ENCODE assay signal across 9 cellular contexts in genomic region chr19:2034729-2035589, GRCh38. TPM values are rescaled to one million over a fixed set of nuclear protein-coding genes. Genes with fewer than 3 reads are reported as not detected.
DNase-seq lines count a peak whose midpoint lies in the region; ATAC-seq, FAIRE-seq and TF ChIP-seq lines count a peak whose summit lies in the region.
"Had no signal": no experiment of that assay in that cellular context is flagged by ENCODE, and none has a peak within 500 bp of the region (broad histone marks: within the 10 kb centered on the region; RNA-seq: fewer than 3 reads in every experiment).

No MANE protein-coding gene starts in this region.

- H3K9ac ChIP-seq in smooth muscle cell (ENCODE audit: low read depth), result no peak overlapping the region

- peak overlapping the region; percentile 49 to 76 for H3K27ac ChIP-seq in small intestine (ENCODE audit: low read depth in 1 of 2, low read length in 1 of 2)
- no peak overlapping the region for H3K27ac ChIP-seq in smooth muscle cell (ENCODE audit: low read depth)

- H2AFZ ChIP-seq in smooth muscle cell (ENCODE audit: low read depth), result no peak overlapping the region

- peaks cover 6 to 12% of the 10 kb centered on the region in 2 donors for H3K36me3 ChIP-seq in small intestine (ENCODE audit: control insufficient read depth in 2 of 2, insufficient read depth in 2 of 2, low read length in 2 of 2)
- H3K36me3 ChIP-seq in smooth muscle cell (ENCODE audit: low read depth), result no peaks in the 10 kb centered on the region

- no peaks in the 10 kb centered on the region for H3K9me3 ChIP-seq in small intestine (ENCODE audit: control insufficient read depth, low read depth)
- no peaks in the 10 kb centered on the region for H3K9me3 ChIP-seq in smooth muscle cell (replicated peaks; ENCODE audit: low read depth)

- no peak for ATAC-seq in GM19397 (IDR thresholded peaks at IDR 0.05; ENCODE audit: unreplicated experiment)

- H3K79me2 ChIP-seq in smooth muscle cell (ENCODE audit: low read depth), result no peaks in the 10 kb centered on the region

- H3K27me3 ChIP-seq in small intestine (ENCODE audit: control insufficient read depth in 2 of 2, insufficient read depth in 2 of 2, low read length in 2 of 2) (no peaks in the 10 kb centered on the region), smooth muscle cell (ENCODE audit: low read depth) (no peaks in the 10 kb centered on the region)

- FAIRE-seq in small intestine (lab: Jason Lieb, UNC), result no peak
- FAIRE-seq: TTC549 had no signal

- 22 to 37% (median 31%) methylated on average over 33 to 34 of the region's 34 CpGs for WGBS in small intestine, 3 donors
- 63% methylated on average over 27 of the region's 34 CpGs for WGBS in smooth muscle cell (ENCODE audit: low lambda C conversion rate)

- no peaks in the 10 kb centered on the region for H3F3A ChIP-seq in smooth muscle cell (ENCODE audit: low read depth)

- DNase-seq in NCI-H82 (lab: John Stamatoyannopoulos, UW) (peak; percentile 70), NCI-H82 treated with DMSO at 0.1 percent for 48 hours (lab: John Stamatoyannopoulos, UW; ENCODE audit: unreplicated experiment) (no peak), epithelial cell of esophagus (ENCODE audit: low read depth) (peak; percentile 60), small intestine (peak; percentile 91), smooth muscle cell (lab: John Stamatoyannopoulos, UW; ENCODE audit: unreplicated experiment) (no peak), NCI-H524 (lab: John Stamatoyannopoulos, UW) (no peak)
- peak; percentile 74 for DNase-seq in activated CD4-positive, CD25-positive, alpha-beta regulatory T cell treated with anti-CD3 and anti-CD28 coated beads, Interleukin-2, amount 50 U/mL, for 72 hours

- H3K4me1 ChIP-seq in small intestine (ENCODE audit: control insufficient read depth in 2 of 2, insufficient read depth in 1 of 2, low read depth in 1 of 2, low read length in 1 of 2) (peaks cover 0 to 6% of the 10 kb centered on the region in 2 donors), smooth muscle cell (ENCODE audit: low read depth) (peaks cover 3% of the 10 kb centered on the region)

- TF ChIP-seq CTCF in epithelial cell of esophagus (IDR thresholded peaks at IDR 0.05; ENCODE audit: insufficient read depth, low read depth, low read length, missing control alignments) (no peak), smooth muscle cell (IDR thresholded peaks at IDR 0.05; ENCODE audit: borderline replicate concordance, insufficient read depth, poor library complexity, severe bottlenecking) (no peak)

- no peaks in the 10 kb centered on the region for H4K20me1 ChIP-seq in smooth muscle cell (ENCODE audit: low read depth)

- H3K4me2 ChIP-seq in smooth muscle cell, result no peak overlapping the region

- H3K4me3 ChIP-seq in epithelial cell of esophagus (ENCODE audit: low read length) (no peak overlapping the region), small intestine (ENCODE audit: low read depth in 1 of 2, low read length in 2 of 2) (peak overlapping the region in 1 of 2 donors; percentile 11), smooth muscle cell (no peak overlapping the region)

RNA-seq across cellular contexts. Expression of gene MKNK2, which starts 16.1 kb away (rescaled TPM):
- polyA plus RNA-seq in small intestine (10 to 100 TPM; 47.6 to 97.7 (median 80.1) TPM), smooth muscle cell (44.7 and 80.1 TPM in 2 replicates)
- total RNA-seq in smooth muscle cell, result 30.1 and 43.6 TPM in 2 replicates

RNA-seq across cellular contexts. Expression of gene BTBD2, which starts 19.4 kb away (rescaled TPM):
- polyA plus RNA-seq in small intestine (10 to 100 TPM; 32.7 to 60.9 (median 45.2) TPM), smooth muscle cell (63.2 and 69.8 TPM in 2 replicates)
- 37.8 and 45.2 TPM in 2 replicates for total RNA-seq in smooth muscle cell

Comparison
In these comparisons a context has a peak if more than half of its experiments do, and no peak if none do; other contexts are left out.
1. DNase-seq: peak in NCI-H82 (single experiment), activated CD4-positive, CD25-positive, alpha-beta regulatory T cell treated with anti-CD3 and anti-CD28 coated beads, Interleukin-2, amount 50 U/mL, for 72 hours (single experiment), epithelial cell of esophagus (single experiment) and small intestine (single experiment); none in NCI-H82 treated with DMSO at 0.1 percent for 48 hours (single experiment), smooth muscle cell (single experiment) and NCI-H524 (0 of 2).